22 cellular contexts compared by ENCODE assay signal in the genomic region with DNA sequence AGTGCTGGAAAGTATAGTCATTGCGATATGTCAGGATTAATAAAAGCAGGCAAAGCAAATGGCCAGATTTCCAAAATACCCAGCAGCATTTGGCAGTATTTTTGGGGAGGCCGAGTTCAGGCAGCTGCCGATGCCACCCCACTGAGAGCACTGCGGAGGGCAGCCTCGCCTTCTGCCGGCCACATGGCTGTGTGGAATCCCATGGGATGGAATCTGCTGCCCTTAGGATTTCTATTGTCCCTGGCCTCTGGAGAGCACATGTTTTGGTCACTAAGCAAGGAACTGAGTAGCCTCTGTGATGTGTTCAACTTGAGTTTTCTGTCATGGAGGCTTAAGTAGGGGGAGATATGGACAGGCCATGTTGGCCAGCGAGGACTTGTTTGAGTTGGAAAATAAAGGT.
"Had no signal": no experiment of that assay in that cellular context is flagged by ENCODE, and none has a peak within 500 bp of the region (broad histone marks: within the 10 kb centered on the region; RNA-seq: fewer than 3 reads in every experiment).

No MANE protein-coding gene starts in this region.

- H2AFZ ChIP-seq: parathyroid adenoma had no signal

- H3K9ac ChIP-seq: parathyroid adenoma had no signal

- ATAC-seq: natural killer cell; sciatic nerve; stimulated activated effector memory CD8-positive, alpha-beta T cell treated with anti-CD3 and anti-CD28 coated beads, Interleukin-12 subunit alpha, Interleukin-12 subunit beta, amount 100 ng/mL, for 72 hours had no signal

- H3K4me3 ChIP-seq: coronary artery, esophagus muscularis mucosa, lung, prostate gland, right atrium auricular region, stomach, thyroid gland, vagina had no signal

- H3K27me3 ChIP-seq: esophagus muscularis mucosa, neutrophil, right atrium auricular region, stomach, thyroid gland, vagina had no signal

- DNase-seq: dermis blood vessel endothelial cell; effector memory CD4-positive, alpha-beta T cell; foreskin melanocyte; hypothalamus; midbrain; natural killer cell; stimulated activated CD4-positive, alpha-beta T cell treated with anti-CD3 and anti-CD28 coated beads, Interleukin-2, amount 100 ng/mL, for 24 hours; stimulated activated CD4-positive, alpha-beta T cell treated with anti-CD3 and anti-CD28 coated beads, Interleukin-4, amount 100 ng/mL, for 24 hours; stimulated activated naive CD4-positive, alpha-beta T cell treated with Interleukin-2 at 50 U/mL for 16 hours; stomach; thyroid gland; trophoblast cell had no signal

- H3K27ac ChIP-seq: coronary artery, esophagus muscularis mucosa, neutrophil, parathyroid adenoma, prostate gland, right atrium auricular region, stomach, thyroid gland, vagina had no signal

- H3K4me1 ChIP-seq: esophagus muscularis mucosa, parathyroid adenoma, prostate gland, right atrium auricular region, stomach, vagina had no signal

- H3K36me3 ChIP-seq: esophagus muscularis mucosa, neutrophil, prostate gland, right atrium auricular region, stomach, thyroid gland, vagina had no signal

- H3K9me3 ChIP-seq: esophagus muscularis mucosa, neutrophil, prostate gland, right atrium auricular region, stomach, thyroid gland, vagina had no signal
